15 cellular contexts compared by ENCODE assay signal in the genomic region with DNA sequence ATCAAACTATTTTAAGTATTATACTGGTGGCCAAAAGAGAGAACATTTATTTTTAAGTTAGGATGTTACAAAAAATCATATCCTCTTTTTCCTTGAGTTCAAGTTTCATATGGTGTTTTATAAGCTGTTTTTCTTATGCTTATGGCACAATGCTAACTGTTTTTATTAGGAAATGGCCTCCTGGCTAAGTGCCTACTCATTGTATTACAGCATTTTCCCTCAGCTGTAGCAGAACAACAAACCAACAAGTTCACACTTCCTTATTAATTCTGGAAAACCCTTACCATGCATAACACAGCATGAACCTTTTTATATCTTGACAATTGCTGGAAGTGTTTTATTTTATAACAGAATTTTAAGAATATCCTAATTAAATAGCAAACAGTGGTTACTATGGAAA.
DNase-seq lines count a peak whose midpoint lies in the region; ATAC-seq and TF ChIP-seq lines count a peak whose summit lies in the region.
"Had no signal": no experiment of that assay in that cellular context is flagged by ENCODE, and none has a peak within 500 bp of the region (broad histone marks: within the 10 kb centered on the region; RNA-seq: fewer than 3 reads in every experiment).

No MANE protein-coding gene starts in this region.

- TF ChIP-seq POLR2A in transverse colon (IDR thresholded peaks at IDR 0.05), result no peak

- no peaks in the 10 kb centered on the region for H3K9me3 Mint-ChIP-seq in endothelial cell (ENCODE audit: unreplicated experiment)
- H3K9me3 Mint-ChIP-seq in CD4-positive, alpha-beta T cell, result no peaks in the 10 kb centered on the region
- H3K9me3 Mint-ChIP-seq: activated CD4-positive, alpha-beta memory T cell treated with anti-CD3 and anti-CD28 coated beads, Interleukin-2, amount 10 ng/mL, durations not matched to agents 7 days and 5 days; CD4-positive, alpha-beta memory T cell had no signal

- H3K36me3 ChIP-seq in lower lobe of right lung (no peaks in the 10 kb centered on the region), transverse colon (no peaks in the 10 kb centered on the region)

- in situ Hi-C loops in transverse colon (cut with MboI; ENCODE audit: low pct_ligation_motif_present in 1 of 4, low pct_unique_long_range_greater_than_20kb in 1 of 4, low sequenced_read_pairs in 3 of 4), result loop anchor here in 2 of 4 donors (10.0 to 25.0 kb wide), 2 partner anchors 158 to 630 kb away; no protein-coding TSS in a partner anchor

- TF ChIP-seq CTCF in endothelial cell (IDR thresholded peaks at IDR 0.05; ENCODE audit: unreplicated experiment) (no peak), lower lobe of right lung (IDR thresholded peaks at IDR 0.05) (no peak), transverse colon (IDR thresholded peaks at IDR 0.05) (no peak)
- no peak for TF ChIP-seq CTCF in CD4-positive, alpha-beta T cell (IDR thresholded peaks at IDR 0.05)

- H3K4me3 Mint-ChIP-seq in endothelial cell (ENCODE audit: unreplicated experiment), result no peak overlapping the region
- H3K4me3 Mint-ChIP-seq in CD4-positive, alpha-beta T cell, result no peak overlapping the region
- H3K4me3 Mint-ChIP-seq: activated CD4-positive, alpha-beta memory T cell treated with anti-CD3 and anti-CD28 coated beads, Interleukin-2, amount 10 ng/mL, durations not matched to agents 7 days and 5 days; CD4-positive, alpha-beta memory T cell had no signal

- H3K4me1 ChIP-seq in lower lobe of right lung, result peaks cover 10% of the 10 kb centered on the region
- peaks cover 0 to 10% (median 5%) of the 10 kb centered on the region in 4 donors for H3K4me1 ChIP-seq in transverse colon

- H3K4me1 Mint-ChIP-seq in endothelial cell (ENCODE audit: unreplicated experiment), result peaks cover 45% of the 10 kb centered on the region
- no peaks in the 10 kb centered on the region for H3K4me1 Mint-ChIP-seq in CD4-positive, alpha-beta T cell (ENCODE audit: low read depth)
- H3K4me1 Mint-ChIP-seq: activated CD4-positive, alpha-beta memory T cell treated with anti-CD3 and anti-CD28 coated beads, Interleukin-2, amount 10 ng/mL, durations not matched to agents 7 days and 5 days; CD4-positive, alpha-beta memory T cell had no signal

- H3K27ac ChIP-seq in lower lobe of right lung (no peak overlapping the region), transverse colon (peak overlapping the region; percentile 28 to 51 (median 38))
- H3K27ac ChIP-seq in CD4-positive, alpha-beta T cell (ENCODE audit: low read depth, low read length), result no peak overlapping the region
- H3K27ac ChIP-seq: epithelial cell of prostate had no signal

- H3K9me3 ChIP-seq in lower lobe of right lung (no peaks in the 10 kb centered on the region), transverse colon (no peaks in the 10 kb centered on the region)
- no peaks in the 10 kb centered on the region for H3K9me3 ChIP-seq in CD4-positive, alpha-beta T cell (ENCODE audit: control insufficient read depth, low read length)

- POLR2A ChIA-PET in CD4-positive, alpha-beta T cell (lab: Charles Lee), result no interaction called here

- H3K27ac Mint-ChIP-seq in endothelial cell (ENCODE audit: unreplicated experiment), result peak overlapping the region; percentile 95
- H3K27ac Mint-ChIP-seq in CD4-positive, alpha-beta T cell, result no peak overlapping the region
- H3K27ac Mint-ChIP-seq: activated CD4-positive, alpha-beta memory T cell treated with anti-CD3 and anti-CD28 coated beads, Interleukin-2, amount 10 ng/mL, durations not matched to agents 7 days and 5 days; CD4-positive, alpha-beta memory T cell had no signal

- no peaks in the 10 kb centered on the region for H3K36me3 Mint-ChIP-seq in endothelial cell (ENCODE audit: low read depth, unreplicated experiment)
- no peaks in the 10 kb centered on the region for H3K36me3 Mint-ChIP-seq in CD4-positive, alpha-beta T cell (ENCODE audit: low read depth)
- H3K36me3 Mint-ChIP-seq: CD4-positive, alpha-beta memory T cell had no signal

- no peak for TF ChIP-seq EP300 in transverse colon (IDR thresholded peaks at IDR 0.05; ENCODE audit: low read depth)

- H3K27me3 ChIP-seq in lower lobe of right lung (ENCODE audit: low read depth) (no peaks in the 10 kb centered on the region), transverse colon (no peaks in the 10 kb centered on the region)
- no peaks in the 10 kb centered on the region for H3K27me3 ChIP-seq in CD4-positive, alpha-beta T cell (ENCODE audit: control insufficient read depth, insufficient read depth, low read length)

- CTCF ChIA-PET in CD4-positive, alpha-beta T cell (lab: Charles Lee), result no interaction called here

- intact Hi-C loops in lower lobe of right lung (cut with DNase I), result no loop called here
- intact Hi-C loops in transverse colon (cut with DNase I; ENCODE audit: low total_unique reads), result no loop called here
- intact Hi-C loops in CD4-positive, alpha-beta T cell (cut with DNase I, micrococcal nuclease), result no loop called here

- DNase-seq in NOMO-1 (lab: John Stamatoyannopoulos, UW; ENCODE audit: unreplicated experiment in 2 of 2) (peak; percentile 53 to 91), endothelial cell (ENCODE audit: low spot score) (no peak), lower lobe of right lung (no peak), transverse colon (no peak)
- no peak for DNase-seq in CD4-positive, alpha-beta T cell
- DNase-seq in effector CD4-positive, alpha-beta T cell, result no peak
- DNase-seq in activated naive CD4-positive, alpha-beta T cell (lab: John Stamatoyannopoulos, UW), result no peak
- DNase-seq: activated CD4-positive, alpha-beta memory T cell treated with anti-CD3 and anti-CD28 coated beads, Interleukin-2, amount 10 ng/mL, durations not matched to agents 7 days and 5 days; CD4-positive, alpha-beta memory T cell; IMR-90; NCI-H748 treated with DMSO at 0.1 percent for 48 hours; retina; stimulated activated naive CD4-positive, alpha-beta T cell had no signal

- no peaks in the 10 kb centered on the region for H3K27me3 Mint-ChIP-seq in endothelial cell (ENCODE audit: unreplicated experiment)
- no peaks in the 10 kb centered on the region for H3K27me3 Mint-ChIP-seq in CD4-positive, alpha-beta T cell
- H3K27me3 Mint-ChIP-seq: activated CD4-positive, alpha-beta memory T cell treated with anti-CD3 and anti-CD28 coated beads, Interleukin-2, amount 10 ng/mL, durations not matched to agents 7 days and 5 days; CD4-positive, alpha-beta memory T cell had no signal

- H3K4me3 ChIP-seq in lower lobe of right lung (no peak overlapping the region), transverse colon (no peak overlapping the region)

- peak; percentile 42 to 62 for ATAC-seq in lower lobe of right lung
- ATAC-seq in HG03175 (IDR thresholded peaks at IDR 0.05; ENCODE audit: unreplicated experiment), result no peak
- no peak for ATAC-seq in CD4-positive, alpha-beta T cell (ENCODE audit: poor library complexity)

Comparison
In these comparisons a context has a peak if more than half of its experiments do, and no peak if none do; other contexts are left out.
1. DNase-seq: peak in NOMO-1 (2 of 2); none in endothelial cell (single experiment), lower lobe of right lung (single experiment), transverse colon (single experiment), CD4-positive, alpha-beta T cell (0 of 10), effector CD4-positive, alpha-beta T cell (single experiment) and activated naive CD4-positive, alpha-beta T cell (0 of 4).
2. ATAC-seq: peak in lower lobe of right lung (2 of 2); none in HG03175 (single experiment) and CD4-positive, alpha-beta T cell (single experiment).
3. H3K27ac ChIP-seq: peak in transverse colon (4 of 4); none in lower lobe of right lung (single experiment) and CD4-positive, alpha-beta T cell (single experiment).